1 cellular context compared by ENCODE assay signal in the genomic region with DNA sequence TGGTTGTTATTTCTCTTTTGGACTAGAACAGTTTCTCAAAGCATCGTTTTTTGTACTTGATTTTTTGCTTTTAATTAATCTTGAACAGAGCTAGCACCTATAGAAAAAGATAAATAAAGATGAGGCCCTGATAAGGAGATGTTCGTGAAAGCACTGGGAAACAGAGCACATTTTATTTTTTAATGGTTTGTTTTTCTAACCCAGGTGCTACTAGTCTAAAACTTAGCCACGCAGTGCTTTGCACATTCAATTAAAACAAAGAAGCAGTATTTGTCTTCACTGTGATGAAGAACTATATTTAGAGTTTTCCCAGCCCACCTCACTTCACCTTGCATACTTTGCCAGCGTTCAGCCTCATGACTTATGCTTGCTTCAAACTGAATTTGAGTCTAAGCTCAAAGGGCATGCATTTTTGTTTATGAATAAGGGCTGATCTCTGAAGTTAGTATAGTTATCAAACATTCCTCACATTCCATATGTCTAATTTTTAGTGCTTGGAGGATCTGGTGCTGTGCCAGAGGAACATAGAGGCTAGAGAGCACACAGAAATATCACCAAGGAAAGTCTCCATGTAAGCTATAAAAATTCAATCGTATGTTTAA.
TF ChIP-seq lines count a peak whose summit lies in the region.

No MANE protein-coding gene starts in this region.

TF ChIP-seq in WTC11, 78 proteins besides CTCF, POLR2A, EP300 and RAD21 (continued from another document):
- TF ChIP-seq, protein P1, sequence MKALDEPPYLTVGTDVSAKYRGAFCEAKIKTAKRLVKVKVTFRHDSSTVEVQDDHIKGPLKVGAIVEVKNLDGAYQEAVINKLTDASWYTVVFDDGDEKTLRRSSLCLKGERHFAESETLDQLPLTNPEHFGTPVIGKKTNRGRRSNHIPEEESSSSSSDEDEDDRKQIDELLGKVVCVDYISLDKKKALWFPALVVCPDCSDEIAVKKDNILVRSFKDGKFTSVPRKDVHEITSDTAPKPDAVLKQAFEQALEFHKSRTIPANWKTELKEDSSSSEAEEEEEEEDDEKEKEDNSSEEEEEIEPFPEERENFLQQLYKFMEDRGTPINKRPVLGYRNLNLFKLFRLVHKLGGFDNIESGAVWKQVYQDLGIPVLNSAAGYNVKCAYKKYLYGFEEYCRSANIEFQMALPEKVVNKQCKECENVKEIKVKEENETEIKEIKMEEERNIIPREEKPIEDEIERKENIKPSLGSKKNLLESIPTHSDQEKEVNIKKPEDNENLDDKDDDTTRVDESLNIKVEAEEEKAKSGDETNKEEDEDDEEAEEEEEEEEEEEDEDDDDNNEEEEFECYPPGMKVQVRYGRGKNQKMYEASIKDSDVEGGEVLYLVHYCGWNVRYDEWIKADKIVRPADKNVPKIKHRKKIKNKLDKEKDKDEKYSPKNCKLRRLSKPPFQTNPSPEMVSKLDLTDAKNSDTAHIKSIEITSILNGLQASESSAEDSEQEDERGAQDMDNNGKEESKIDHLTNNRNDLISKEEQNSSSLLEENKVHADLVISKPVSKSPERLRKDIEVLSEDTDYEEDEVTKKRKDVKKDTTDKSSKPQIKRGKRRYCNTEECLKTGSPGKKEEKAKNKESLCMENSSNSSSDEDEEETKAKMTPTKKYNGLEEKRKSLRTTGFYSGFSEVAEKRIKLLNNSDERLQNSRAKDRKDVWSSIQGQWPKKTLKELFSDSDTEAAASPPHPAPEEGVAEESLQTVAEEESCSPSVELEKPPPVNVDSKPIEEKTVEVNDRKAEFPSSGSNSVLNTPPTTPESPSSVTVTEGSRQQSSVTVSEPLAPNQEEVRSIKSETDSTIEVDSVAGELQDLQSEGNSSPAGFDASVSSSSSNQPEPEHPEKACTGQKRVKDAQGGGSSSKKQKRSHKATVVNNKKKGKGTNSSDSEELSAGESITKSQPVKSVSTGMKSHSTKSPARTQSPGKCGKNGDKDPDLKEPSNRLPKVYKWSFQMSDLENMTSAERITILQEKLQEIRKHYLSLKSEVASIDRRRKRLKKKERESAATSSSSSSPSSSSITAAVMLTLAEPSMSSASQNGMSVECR (CRISPR knock-in tag; IDR thresholded peaks at IDR 0.05; ENCODE audit: borderline replicate concordance), result no peak
- TF ChIP-seq, protein P2, sequence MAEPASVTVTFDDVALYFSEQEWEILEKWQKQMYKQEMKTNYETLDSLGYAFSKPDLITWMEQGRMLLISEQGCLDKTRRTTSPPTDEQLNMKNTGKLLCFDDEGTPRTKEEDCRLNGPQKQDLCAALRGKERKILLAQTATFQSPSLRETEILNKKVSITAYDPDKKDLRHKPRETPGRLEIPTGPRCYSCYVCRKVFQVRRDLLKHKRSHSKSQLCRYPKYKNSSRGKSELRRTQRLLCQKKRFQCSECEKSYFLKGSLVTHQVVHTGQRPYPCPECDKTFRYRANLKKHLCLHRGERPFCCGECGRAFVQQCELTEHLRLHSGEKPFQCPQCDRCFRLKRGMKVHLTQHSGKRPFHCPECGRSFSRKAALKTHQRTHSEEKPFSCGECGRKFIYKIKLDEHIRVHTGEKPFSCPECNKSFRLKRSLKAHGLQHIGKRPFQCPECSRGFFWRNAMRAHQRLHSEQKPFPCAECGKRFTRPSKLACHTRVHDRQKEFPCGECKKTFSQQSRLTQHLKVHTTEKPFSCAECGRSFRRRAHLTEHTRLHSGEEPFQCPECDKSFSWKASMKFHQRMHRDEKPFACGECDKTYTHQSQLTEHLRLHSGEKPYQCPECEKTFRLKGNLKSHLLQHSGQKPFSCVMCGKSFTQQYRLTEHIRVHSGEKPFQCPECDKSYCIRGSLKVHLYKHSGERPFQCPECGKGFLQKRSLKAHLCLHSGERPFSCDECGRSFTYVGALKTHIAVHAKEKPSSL (CRISPR knock-in tag; conservative IDR thresholded peaks at IDR 0.05), result no peak
- TF ChIP-seq GABPB1 (CRISPR knock-in tag; IDR thresholded peaks at IDR 0.05), result no peak
TF ChIP-seq in WTC11: peak in this region for 0.
